12 cellular contexts compared by ENCODE assay signal in genomic region chr7:93980744-93981479, GRCh38. TPM values are rescaled to one million over a fixed set of nuclear protein-coding genes. Genes with fewer than 3 reads are reported as not detected.
DNase-seq lines count a peak whose midpoint lies in the region; ATAC-seq, FAIRE-seq and TF ChIP-seq lines count a peak whose summit lies in the region.
"Had no signal": no experiment of that assay in that cellular context is flagged by ENCODE, and none has a peak within 500 bp of the region (broad histone marks: within the 10 kb centered on the region; RNA-seq: fewer than 3 reads in every experiment).

No MANE protein-coding gene starts in this region.

- intact Hi-C loops in right cardiac atrium (cut with DNase I) (no loop called here), Right ventricle myocardium superior (cut with DNase I) (no loop called here), endothelial cell of umbilical vein (cut with micrococcal nuclease) (no loop called here), tibial artery (cut with DNase I; ENCODE audit: low total_unique reads) (no loop called here), Calu3 (cut with micrococcal nuclease; ENCODE audit: unreplicated experiment) (no loop called here)

- no peak overlapping the region for H2AFZ ChIP-seq in endothelial cell of umbilical vein (ENCODE audit: low read depth, low read length)

- no peak overlapping the region for H3K4me2 ChIP-seq in endothelial cell of umbilical vein (ENCODE audit: insufficient read depth, low read length)

- TF ChIP-seq CTCF in endothelial cell of umbilical vein (IDR thresholded peaks at IDR 0.05; ENCODE audit: extremely low read depth in 1 of 2, insufficient read depth in 1 of 2, low read depth in 1 of 2, low read length in 2 of 2): no peak
- TF ChIP-seq CTCF in tibial artery (IDR thresholded peaks at IDR 0.05): no peak
- no peak for TF ChIP-seq CTCF in Calu3 (IDR thresholded peaks at IDR 0.05; ENCODE audit: unreplicated experiment)
- TF ChIP-seq CTCF in tibial nerve (IDR thresholded peaks at IDR 0.05): no peak

- no peak for ATAC-seq in right cardiac atrium
- no peak for ATAC-seq in Right ventricle myocardium superior (ENCODE audit: poor library complexity)
- ATAC-seq in HG03432 (IDR thresholded peaks at IDR 0.05; ENCODE audit: unreplicated experiment): peak; percentile 63
- ATAC-seq: esophagus mucosa had no signal

- H3K9me3 ChIP-seq in right cardiac atrium (ENCODE audit: control insufficient read depth, low read length): no peaks in the 10 kb centered on the region
- no peaks in the 10 kb centered on the region for H3K9me3 ChIP-seq in endothelial cell of umbilical vein (replicated peaks; ENCODE audit: control insufficient read depth, insufficient read depth, low read length)
- no peaks in the 10 kb centered on the region for H3K9me3 ChIP-seq in tibial artery
- H3K9me3 ChIP-seq in tibial nerve: no peaks in the 10 kb centered on the region

- no peaks in the 10 kb centered on the region for H3K4me1 Mint-ChIP-seq in Calu3 (ENCODE audit: low read depth, unreplicated experiment)
- H3K4me1 Mint-ChIP-seq: activated naive CD4-positive, alpha-beta T cell treated with anti-CD3 and anti-CD28 coated beads, Interleukin-2, amount 10 ng/mL, durations not matched to agents 7 days and 5 days had no signal

- TF ChIP-seq EP300 in tibial nerve (IDR thresholded peaks at IDR 0.05): no peak

- H3K9me3 Mint-ChIP-seq in Calu3 (ENCODE audit: low read depth, unreplicated experiment): no peaks in the 10 kb centered on the region
- H3K9me3 Mint-ChIP-seq: activated naive CD4-positive, alpha-beta T cell treated with anti-CD3 and anti-CD28 coated beads, Interleukin-2, amount 10 ng/mL, durations not matched to agents 7 days and 5 days had no signal

- no peak overlapping the region for H3K27ac Mint-ChIP-seq in Calu3 (ENCODE audit: unreplicated experiment)
- H3K27ac Mint-ChIP-seq: activated naive CD4-positive, alpha-beta T cell treated with anti-CD3 and anti-CD28 coated beads, Interleukin-2, amount 10 ng/mL, durations not matched to agents 7 days and 5 days had no signal

- TF ChIP-seq POLR2A in endothelial cell of umbilical vein (IDR thresholded peaks at IDR 0.05; ENCODE audit: low read depth, low read length) (no peak), tibial nerve (IDR thresholded peaks at IDR 0.05) (no peak)

- POLR2A ChIA-PET in endothelial cell of umbilical vein (lab: Charles Lee): no interaction called here

- dilution Hi-C loops in endothelial cell of umbilical vein (cut with MboI; ENCODE audit: extremely low pct_ligation_motif_present, low sequenced_read_pairs): no loop called here

- H3K27ac ChIP-seq in right cardiac atrium (ENCODE audit: low read length) (no peak overlapping the region), endothelial cell of umbilical vein (ENCODE audit: insufficient read depth, low read depth, low read length) (no peak overlapping the region), tibial artery (no peak overlapping the region), tibial nerve (no peak overlapping the region)

- FAIRE-seq in endothelial cell of umbilical vein (lab: Jason Lieb, UNC): no peak

- H4K20me1 ChIP-seq in endothelial cell of umbilical vein (replicated peaks; ENCODE audit: control insufficient read depth, extremely low read depth, insufficient read depth, low read length): no peaks in the 10 kb centered on the region

- 66% methylated on average over 5 of the region's 5 CpGs for WGBS in right cardiac atrium
- WGBS in tibial nerve, 2 donors: 81 to 82% methylated on average over 5 of the region's 5 CpGs

- no peaks in the 10 kb centered on the region for H3K36me3 Mint-ChIP-seq in Calu3 (ENCODE audit: insufficient read depth, unreplicated experiment)
- H3K36me3 Mint-ChIP-seq: activated naive CD4-positive, alpha-beta T cell treated with anti-CD3 and anti-CD28 coated beads, Interleukin-2, amount 10 ng/mL, durations not matched to agents 7 days and 5 days had no signal

- H3K36me3 ChIP-seq in endothelial cell of umbilical vein (ENCODE audit: control insufficient read depth in 2 of 2, extremely low read depth in 1 of 2, insufficient read depth in 2 of 2, low read length in 2 of 2) (no peaks in the 10 kb centered on the region), tibial artery (no peaks in the 10 kb centered on the region), tibial nerve (no peaks in the 10 kb centered on the region)

- H3K9me1 ChIP-seq in endothelial cell of umbilical vein (replicated peaks; ENCODE audit: control insufficient read depth, extremely low read depth, insufficient read depth, low read length): peaks cover 2% of the 10 kb centered on the region

- no peak overlapping the region for H3K9ac ChIP-seq in endothelial cell of umbilical vein (replicated peaks; ENCODE audit: extremely low read depth, insufficient read depth, low read length)

- no peaks in the 10 kb centered on the region for H3K27me3 Mint-ChIP-seq in Calu3 (ENCODE audit: unreplicated experiment)
- H3K27me3 Mint-ChIP-seq: activated naive CD4-positive, alpha-beta T cell treated with anti-CD3 and anti-CD28 coated beads, Interleukin-2, amount 10 ng/mL, durations not matched to agents 7 days and 5 days had no signal

- H3K27me3 ChIP-seq in right cardiac atrium (ENCODE audit: control insufficient read depth, insufficient read depth) (no peaks in the 10 kb centered on the region), endothelial cell of umbilical vein (ENCODE audit: control insufficient read depth in 2 of 2, insufficient read depth in 2 of 2, low read length in 2 of 2) (peaks cover 0 to 2% of the 10 kb centered on the region in 2 experiments), tibial artery (no peaks in the 10 kb centered on the region), tibial nerve (no peaks in the 10 kb centered on the region)

- no TSS peak for BruUV-seq in endothelial cell of umbilical vein (replicated peaks; lab: Mats Ljungman, UMichigan)
- BruUV-seq in Calu3 (replicated peaks; lab: Mats Ljungman, UMichigan): no TSS peak

- no peaks in the 10 kb centered on the region for H3K79me2 ChIP-seq in endothelial cell of umbilical vein (ENCODE audit: control insufficient read depth, insufficient read depth, low read length)

- H3K4me3 Mint-ChIP-seq in Calu3 (ENCODE audit: low read depth, unreplicated experiment): no peak overlapping the region
- H3K4me3 Mint-ChIP-seq: activated naive CD4-positive, alpha-beta T cell treated with anti-CD3 and anti-CD28 coated beads, Interleukin-2, amount 10 ng/mL, durations not matched to agents 7 days and 5 days had no signal

- CTCF ChIA-PET in endothelial cell of umbilical vein (lab: Charles Lee): interaction anchor here (0.8 to 0.9 kb wide), 2 partner anchors 59 to 184 kb away, joined by 3 read pairs; partner anchors contain the start of gene GNG11
- CTCF ChIA-PET in Calu3 (lab: Charles Lee): no interaction called here

- peaks cover 4% of the 10 kb centered on the region for H3K4me1 ChIP-seq in right cardiac atrium (ENCODE audit: control insufficient read depth, insufficient read depth, low read length)
- H3K4me1 ChIP-seq in endothelial cell of umbilical vein (ENCODE audit: control insufficient read depth, extremely low read depth, insufficient read depth, low read length): no peaks in the 10 kb centered on the region
- no peaks in the 10 kb centered on the region for H3K4me1 ChIP-seq in tibial artery
- H3K4me1 ChIP-seq in tibial nerve: peaks cover 0 to 3% (median 0%) of the 10 kb centered on the region in 4 donors

- DNase-seq in right cardiac atrium: no peak
- no peak for DNase-seq in Right ventricle myocardium superior
- peak; percentile 26 for DNase-seq in endothelial cell of umbilical vein (ENCODE audit: low read depth, low spot score)
- DNase-seq in HPDE6-E6E7 (ENCODE audit: extremely low spot score): no peak
- DNase-seq in tibial artery: no peak
- DNase-seq in Calu3: no peak
- no peak for DNase-seq in tibial nerve (ENCODE audit: low spot score in 2 of 2)
- DNase-seq: activated naive CD4-positive, alpha-beta T cell treated with anti-CD3 and anti-CD28 coated beads, Interleukin-2, amount 10 ng/mL, durations not matched to agents 7 days and 5 days; central memory CD4-positive, alpha-beta T cell; trophoblast cell had no signal

- H3K4me3 ChIP-seq in right cardiac atrium (ENCODE audit: low read length) (peak overlapping the region; percentile 43), endothelial cell of umbilical vein (replicated peaks in 1 of 3; ENCODE audit: insufficient read depth in 1 of 3, low read depth in 1 of 3, low read length in 3 of 3) (no peak overlapping the region), tibial artery (no peak overlapping the region), tibial nerve (peak overlapping the region in 1 of 4 donors; percentile 2)

TF ChIP-seq in endothelial cell of umbilical vein, 7 proteins besides CTCF, POLR2A, EP300 and RAD21 (continues in another document):
- no peak for TF ChIP-seq JUN (IDR thresholded peaks at IDR 0.05; ENCODE audit: borderline replicate concordance, insufficient read depth, insufficient read length, low read depth)
- TF ChIP-seq EZH2 (IDR thresholded peaks at IDR 0.05; ENCODE audit: borderline replicate concordance, low read depth, low read length, severe bottlenecking): no peak

RNA-seq across cellular contexts. Expression of gene BET1, which starts 23.2 kb away (rescaled TPM):
- total RNA-seq in right cardiac atrium (10 to 100 TPM; 13.5 to 17.9 (median 15.8) TPM), Right ventricle myocardium superior (12.6 TPM), endothelial cell of umbilical vein (23.9 and 28.4 TPM in 2 replicates), Calu3 (2022) (18.7 and 21.4 TPM in 2 replicates), tibial nerve (10 to 100 TPM; 15.3 to 24.9 (median 20.0) TPM)
- polyA plus RNA-seq in right cardiac atrium (19.1 TPM), endothelial cell of umbilical vein (14.8 and 21.9 TPM in 2 replicates)
- 22.8 and 23.2 TPM in 2 replicates for polyA plus RNA-seq in endothelial cell of umbilical vein (2011; cell fraction: cytosol; rRNA removed)
- 18.6 and 18.9 TPM in 2 replicates for polyA plus RNA-seq in endothelial cell of umbilical vein (2011; cell fraction: nucleus; rRNA removed)
- 22.0 and 25.9 TPM in 2 replicates for polyA plus RNA-seq in endothelial cell of umbilical vein (2012)
- 12.4 and 13.1 TPM in 2 replicates for polyA minus RNA-seq in endothelial cell of umbilical vein
- 9.6 TPM for polyA minus RNA-seq in endothelial cell of umbilical vein (2011; cell fraction: cytosol; rRNA and poly(A)+ RNA removed)
- 15.3 and 21.1 TPM in 2 replicates for polyA minus RNA-seq in endothelial cell of umbilical vein (2011; cell fraction: nucleus; rRNA and poly(A)+ RNA removed)

RNA-seq across cellular contexts. Expression of gene GNG11, which starts 59.4 kb away (rescaled TPM):
- total RNA-seq in right cardiac atrium (10 to 100 TPM; 12.1 to 17.6 (median 15.5) TPM), Right ventricle myocardium superior (18.4 TPM), endothelial cell of umbilical vein (208 and 215 TPM in 2 replicates), Calu3 (2022) (2.6 and 3.5 TPM in 2 replicates), tibial nerve (10 to 100 TPM; 15.3 to 24.3 (median 21.8) TPM)
- polyA plus RNA-seq in right cardiac atrium (43.8 TPM), endothelial cell of umbilical vein (90.4 and 92.3 TPM in 2 replicates)
- 93.2 and 133 TPM in 2 replicates for polyA plus RNA-seq in endothelial cell of umbilical vein (2011; cell fraction: cytosol; rRNA removed)
- polyA plus RNA-seq in endothelial cell of umbilical vein (2011; cell fraction: nucleus; rRNA removed): 45.5 and 59.6 TPM in 2 replicates
- polyA plus RNA-seq in endothelial cell of umbilical vein (2012): 143 and 162 TPM in 2 replicates
- 43.9 and 44.6 TPM in 2 replicates for polyA minus RNA-seq in endothelial cell of umbilical vein
- polyA minus RNA-seq in endothelial cell of umbilical vein (2011; cell fraction: cytosol; rRNA and poly(A)+ RNA removed): 1.6 TPM
- polyA minus RNA-seq in endothelial cell of umbilical vein (2011; cell fraction: nucleus; rRNA and poly(A)+ RNA removed): 75.7 and 94.4 TPM in 2 replicates
